Comparison of ENCODE assay signal across 8 cellular contexts in the genomic region with DNA sequence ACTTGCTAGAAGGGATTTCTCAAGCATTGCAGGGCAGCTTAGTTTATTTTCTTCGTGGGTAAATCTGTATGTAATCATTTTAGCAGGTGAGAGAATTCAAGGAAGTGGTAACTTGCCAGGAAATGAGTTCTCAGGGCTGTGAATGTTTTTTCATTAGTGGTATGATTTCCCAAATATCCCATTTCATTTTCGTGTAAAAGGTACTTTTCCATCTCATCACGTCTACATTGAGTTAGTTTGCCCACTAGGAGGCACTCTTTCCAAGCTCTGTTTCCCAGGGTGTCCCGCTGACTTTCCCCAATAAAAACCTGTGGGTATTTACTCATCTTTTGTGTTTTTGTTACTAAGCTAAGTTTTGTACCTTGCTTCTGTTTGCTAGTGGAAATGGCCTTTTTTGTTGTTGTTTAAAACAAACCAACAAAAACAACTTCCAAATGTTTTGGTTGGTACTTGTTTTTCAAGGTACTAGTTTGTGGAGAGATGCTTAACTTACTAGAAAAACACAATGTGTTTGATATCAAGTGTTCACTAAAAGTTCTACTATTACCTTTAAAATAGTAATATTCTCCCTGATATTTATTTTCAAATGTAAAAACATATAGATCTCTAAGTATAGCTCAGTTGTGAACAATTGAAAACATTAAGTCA.
DNase-seq lines count a peak whose midpoint lies in the region; ATAC-seq and TF ChIP-seq lines count a peak whose summit lies in the region.

No MANE protein-coding gene starts in this region.

- DNase-seq in DMS153 (lab: John Stamatoyannopoulos, UW) (peak; percentile 4), MV-4-11 (lab: John Stamatoyannopoulos, UW) (peak; percentile 25), foreskin melanocyte (peak; percentile 46), osteoblast (ENCODE audit: insufficient read length, low spot score, missing footprints) (peak; percentile 92)
- DNase-seq in activated CD4-positive, alpha-beta T cell treated with anti-CD3 and anti-CD28 coated beads, Interleukin-2, amount 50 U/mL, for 48 hours: peak; percentile 17 to 32

- no peak overlapping the region for H3K4me2 ChIP-seq in osteoblast (ENCODE audit: insufficient read depth, low read length)

- H4K20me1 ChIP-seq in osteoblast (ENCODE audit: insufficient read depth, low read length): no peaks in the 10 kb centered on the region

- H2AFZ ChIP-seq in osteoblast (ENCODE audit: low read length): no peak overlapping the region

- H3K9me3 ChIP-seq in osteoblast (ENCODE audit: low read depth, low read length): no peaks in the 10 kb centered on the region

- no peak overlapping the region for H3K27ac ChIP-seq in osteoblast (ENCODE audit: low read depth, low read length)

- no peaks in the 10 kb centered on the region for H3K36me3 ChIP-seq in osteoblast (ENCODE audit: insufficient read depth, low read length)

- no peaks in the 10 kb centered on the region for H3K4me1 ChIP-seq in osteoblast (ENCODE audit: insufficient read depth, low read length)

- peak; percentile 55 for ATAC-seq in GM19397 (IDR thresholded peaks at IDR 0.05; ENCODE audit: unreplicated experiment)
- no peak for ATAC-seq in GM18498 (IDR thresholded peaks at IDR 0.05; ENCODE audit: unreplicated experiment)
- no peak for ATAC-seq in HG03457 (IDR thresholded peaks at IDR 0.05; ENCODE audit: unreplicated experiment)

- TF ChIP-seq CTCF in osteoblast (IDR thresholded peaks at IDR 0.05; ENCODE audit: extremely low read depth, low read depth, low read length): peak; percentile 90

- H3K27me3 ChIP-seq in osteoblast (ENCODE audit: insufficient read depth, low read length): no peaks in the 10 kb centered on the region

- H3K79me2 ChIP-seq in osteoblast (ENCODE audit: insufficient read depth, low read length): no peaks in the 10 kb centered on the region

- H3K4me3 ChIP-seq in osteoblast (ENCODE audit: insufficient read depth, low read length): no peak overlapping the region

Comparison
In these comparisons a context has a peak if more than half of its experiments do, and no peak if none do; other contexts are left out.
1. DNase-seq: peak in every context shown above with its lines; median percentile 92 in osteoblast; 46 in foreskin melanocyte; 25 in MV-4-11; 24 in activated CD4-positive, alpha-beta T cell treated with anti-CD3 and anti-CD28 coated beads, Interleukin-2, amount 50 U/mL, for 48 hours; 4 in DMS153.